In genomic region chr3:191188246-191188645, GRCh38 we compare ENCODE assay signal across 5 cellular contexts. TPM values are rescaled to one million over a fixed set of nuclear protein-coding genes. Genes with fewer than 3 reads are reported as not detected.
"Had no signal": no experiment of that assay in that cellular context is flagged by ENCODE, and none has a peak within 500 bp of the region (broad histone marks: within the 10 kb centered on the region; RNA-seq: fewer than 3 reads in every experiment).

No MANE protein-coding gene starts in this region.

RNA-seq across cellular contexts. Expression of gene OSTN, which starts 10.8 kb away (rescaled TPM):
- total RNA-seq: OCI-LY7, PC-9, Peyer's patch, RPMI7951, SJCRH30 had no signal
